25 cellular contexts compared by ENCODE assay signal in the genomic region with DNA sequence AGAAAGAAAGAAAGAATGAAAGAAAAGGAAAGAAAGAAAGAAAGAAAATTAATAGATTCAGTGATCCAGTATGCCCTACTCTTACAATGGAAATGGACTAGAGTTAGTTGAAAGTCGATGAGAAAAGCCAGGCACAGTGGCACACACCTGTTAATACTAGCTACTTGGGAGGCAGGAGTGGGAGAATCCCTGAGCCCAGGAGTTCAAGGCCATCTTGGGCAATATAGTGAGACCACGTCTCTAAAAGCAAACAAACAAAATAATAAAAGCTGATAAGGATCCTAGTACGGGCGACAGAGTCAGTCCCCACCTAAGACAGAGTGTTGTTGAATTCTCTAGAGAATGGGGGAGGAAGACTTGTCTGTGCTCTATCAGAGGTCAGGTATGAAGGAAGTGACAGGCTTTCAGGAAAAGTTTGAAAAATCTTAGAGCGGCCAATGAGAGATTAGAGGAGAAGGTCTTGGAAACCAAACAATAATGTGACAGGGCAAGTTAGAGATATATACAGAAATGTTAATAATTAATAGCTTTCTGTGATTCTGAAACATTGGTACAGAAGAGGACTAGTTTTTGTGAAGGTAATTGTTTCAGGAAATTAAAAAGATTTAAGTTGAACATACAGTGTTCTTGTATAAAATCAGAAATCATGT.
"Had no signal": no experiment of that assay in that cellular context is flagged by ENCODE, and none has a peak within 500 bp of the region (broad histone marks: within the 10 kb centered on the region; RNA-seq: fewer than 3 reads in every experiment).

No MANE protein-coding gene starts in this region.

- H3K36me3 ChIP-seq: brain microvascular endothelial cell, cardiac muscle cell had no signal

- H3K4me2 ChIP-seq: PC-9 had no signal

- H3K27me3 Mint-ChIP-seq: activated naive CD4-positive, alpha-beta T cell treated with anti-CD3 and anti-CD28 coated beads, Interleukin-2, amount 50 U/mL, for 24 hours; activated naive CD8-positive, alpha-beta T cell treated with anti-CD3 and anti-CD28 coated beads, Interleukin-2, amount 50 U/mL, for 24 hours; activated T-cell treated with anti-CD3 and anti-CD28 coated beads, Interleukin-2, amount 50 U/mL, for 24 hours; T-helper 17 cell had no signal

- H3K4me3 Mint-ChIP-seq: activated CD8-positive, alpha-beta T cell treated with anti-CD3 and anti-CD28 coated beads, Interleukin-2, amount 10 ng/mL, durations not matched to agents 7 days and 5 days; activated naive CD4-positive, alpha-beta T cell treated with anti-CD3 and anti-CD28 coated beads, Interleukin-2, amount 50 U/mL, for 24 hours; activated naive CD8-positive, alpha-beta T cell treated with anti-CD3 and anti-CD28 coated beads, Interleukin-2, amount 50 U/mL, for 24 hours; activated T-cell treated with anti-CD3 and anti-CD28 coated beads, Interleukin-2, amount 50 U/mL, for 24 hours; activated T-helper 1 cell treated with anti-CD3 and anti-CD28 coated beads, Interleukin-12 subunit alpha, Interleukin-12 subunit beta, Interleukin-2, Interleukin-4 antibody, amounts not matched to agents 30 ng/mL and 10 ng/mL and 1 ng/mL, durations not matched to agents 14 hours and 24 hours and 36 hours; T-helper 17 cell; WTC11 had no signal

- H3K27me3 ChIP-seq: brain microvascular endothelial cell, cardiac muscle cell had no signal

- H3K9me3 Mint-ChIP-seq: activated naive CD4-positive, alpha-beta T cell treated with anti-CD3 and anti-CD28 coated beads, Interleukin-2, amount 50 U/mL, for 24 hours; activated naive CD8-positive, alpha-beta T cell treated with anti-CD3 and anti-CD28 coated beads, Interleukin-2, amount 50 U/mL, for 24 hours; activated T-cell treated with anti-CD3 and anti-CD28 coated beads, Interleukin-2, amount 50 U/mL, for 24 hours; activated T-helper 1 cell treated with anti-CD3 and anti-CD28 coated beads, Interleukin-12 subunit alpha, Interleukin-12 subunit beta, Interleukin-2, Interleukin-4 antibody, amounts not matched to agents 30 ng/mL and 10 ng/mL and 1 ng/mL, durations not matched to agents 14 hours and 24 hours and 36 hours; WTC11 had no signal

- H3K36me3 Mint-ChIP-seq: activated naive CD4-positive, alpha-beta T cell treated with anti-CD3 and anti-CD28 coated beads, Interleukin-2, amount 50 U/mL, for 24 hours; WTC11 had no signal

- H3K27ac ChIP-seq: brain microvascular endothelial cell, cardiac muscle cell, PC-9 had no signal

- H3K4me3 ChIP-seq: cardiac muscle cell, PC-9 had no signal

- H2AFZ ChIP-seq: PC-9 had no signal

- H3K4me1 Mint-ChIP-seq: activated naive CD4-positive, alpha-beta T cell treated with anti-CD3 and anti-CD28 coated beads, Interleukin-2, amount 50 U/mL, for 24 hours; activated naive CD8-positive, alpha-beta T cell treated with anti-CD3 and anti-CD28 coated beads, Interleukin-2, amount 50 U/mL, for 24 hours had no signal

- DNase-seq: activated CD4-positive, alpha-beta T cell treated with anti-CD3 and anti-CD28 coated beads for 48 hours; activated CD4-positive, alpha-beta T cell treated with anti-CD3 and anti-CD28 coated beads, Interleukin-2, amount 50 U/mL, for 4 hours; activated CD4-positive, CD25-positive, alpha-beta regulatory T cell treated with anti-CD3 and anti-CD28 coated beads, Interleukin-2, amount 50 U/mL, for 72 hours; activated CD8-positive, alpha-beta memory T cell treated with anti-CD3 and anti-CD28 coated beads, Interleukin-2, amount 50 U/mL, for 48 hours; activated CD8-positive, alpha-beta T cell treated with anti-CD3 and anti-CD28 coated beads, Interleukin-2, amount 10 ng/mL, durations not matched to agents 7 days and 5 days; activated effector memory CD4-positive, alpha-beta T cell treated with Interleukin-2 at 50 U/mL for 16 hours; activated naive CD4-positive, alpha-beta T cell; activated naive CD8-positive, alpha-beta T cell treated with anti-CD3 and anti-CD28 coated beads, Interleukin-2, amount 50 U/mL, for 24 hours; activated T-cell treated with anti-CD3 and anti-CD28 coated beads, Interleukin-2, amount 50 U/mL, for 24 hours; amniotic stem cell; brain microvascular endothelial cell; Kasumi-1; NCI-H1105 treated with DMSO at 0.1 percent for 48 hours; NCI-H1436 treated with DMSO at 0.1 percent for 48 hours; NCI-H187; NCI-H2081; NCI-H524; PC-9; SHP77 treated with DMSO at 0.1 percent for 48 hours; T-helper 17 cell; T-helper 9 cell had no signal

- H3K27ac Mint-ChIP-seq: activated CD8-positive, alpha-beta T cell treated with anti-CD3 and anti-CD28 coated beads, Interleukin-2, amount 10 ng/mL, durations not matched to agents 7 days and 5 days; activated naive CD4-positive, alpha-beta T cell treated with anti-CD3 and anti-CD28 coated beads, Interleukin-2, amount 50 U/mL, for 24 hours; activated naive CD8-positive, alpha-beta T cell treated with anti-CD3 and anti-CD28 coated beads, Interleukin-2, amount 50 U/mL, for 24 hours; activated T-cell treated with anti-CD3 and anti-CD28 coated beads, Interleukin-2, amount 50 U/mL, for 24 hours; activated T-helper 1 cell treated with anti-CD3 and anti-CD28 coated beads, Interleukin-12 subunit alpha, Interleukin-12 subunit beta, Interleukin-2, Interleukin-4 antibody, amounts not matched to agents 30 ng/mL and 10 ng/mL and 1 ng/mL, durations not matched to agents 14 hours and 24 hours and 36 hours; T-helper 17 cell; WTC11 had no signal

- ATAC-seq: activated CD8-positive, alpha-beta T cell treated with anti-CD3 and anti-CD28 coated beads, Interleukin-2, amount 10 ng/mL, durations not matched to agents 7 days and 5 days; activated naive CD8-positive, alpha-beta T cell treated with anti-CD3 and anti-CD28 coated beads, Interleukin-2, amount 50 U/mL, for 24 hours; T-helper 17 cell; WTC11 had no signal
